30 cellular contexts compared by ENCODE assay signal in the genomic region with DNA sequence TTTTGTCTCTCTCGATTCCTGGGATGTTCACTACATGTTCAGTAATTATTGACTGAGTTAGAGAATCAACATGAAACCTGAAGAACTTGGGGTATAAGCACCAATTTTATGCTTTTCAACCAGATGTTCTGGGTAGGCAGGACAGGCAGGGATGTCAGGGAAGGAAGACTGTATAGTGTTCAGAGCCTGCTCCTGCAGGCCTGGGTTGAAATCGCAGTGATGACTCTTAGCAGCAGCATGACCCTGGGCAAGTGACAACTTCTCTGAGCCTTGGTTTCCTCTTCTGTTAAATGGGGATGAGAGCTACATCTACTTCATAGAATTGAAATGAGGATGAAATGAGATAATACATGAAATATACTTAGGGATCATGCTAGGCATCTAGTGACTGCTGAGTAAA.
"Had no signal": no experiment of that assay in that cellular context is flagged by ENCODE, and none has a peak within 500 bp of the region (broad histone marks: within the 10 kb centered on the region; RNA-seq: fewer than 3 reads in every experiment).

No MANE protein-coding gene starts in this region.

- H3K27me3 ChIP-seq: body of pancreas, cardiac muscle cell, colonic mucosa had no signal

- H3K4me3 ChIP-seq: body of pancreas, cardiac muscle cell, colonic mucosa, thoracic aorta had no signal

- H3K27ac Mint-ChIP-seq: activated CD4-positive, alpha-beta memory T cell treated with anti-CD3 and anti-CD28 coated beads, Interleukin-2, amount 10 ng/mL, durations not matched to agents 7 days and 5 days; activated CD4-positive, alpha-beta T cell treated with anti-CD3 and anti-CD28 coated beads, Interleukin-2, amount 10 ng/mL, durations not matched to agents 7 days and 5 days; activated naive CD8-positive, alpha-beta T cell; naive thymus-derived CD8-positive, alpha-beta T cell; T-helper 1 cell treated with Interleukin-12 subunit alpha and Interleukin-12 subunit beta and Interleukin-4 antibody, amounts not matched to agents 30 μg/mL and 1 μg/mL, for 36 hours had no signal

- H3K36me3 Mint-ChIP-seq: naive thymus-derived CD8-positive, alpha-beta T cell had no signal

- DNase-seq: activated CD4-positive, alpha-beta memory T cell treated with anti-CD3 and anti-CD28 coated beads, Interleukin-2, amount 10 ng/mL, durations not matched to agents 7 days and 5 days; activated CD4-positive, alpha-beta T cell treated with anti-CD3 and anti-CD28 coated beads, Interleukin-2, amount 10 ng/mL, durations not matched to agents 7 days and 5 days; activated effector memory CD4-positive, alpha-beta T cell treated with Interleukin-2 at 50 U/mL for 16 hours; activated naive CD4-positive, alpha-beta T cell treated with Interleukin-2 at 50 U/mL for 16 hours; activated T-cell treated with anti-CD3 and anti-CD28 coated beads, Interleukin-2, amount 50 U/mL, for 4 hours; aorta; body of pancreas; cerebellar nuclear complex; colonic mucosa; effector CD8-positive, alpha-beta T cell; head of caudate nucleus; hippocampal formation; kidney; left colon; midbrain; naive thymus-derived CD8-positive, alpha-beta T cell; posterior cingulate gyrus; right cardiac atrium; stimulated activated CD4-positive, alpha-beta T cell treated with anti-CD3 and anti-CD28 coated beads, Interleukin-2, amount 100 ng/mL, for 48 hours; stimulated activated naive CD4-positive, alpha-beta T cell treated with Interleukin-2 at 50 U/mL for 16 hours; SW 1271; T-helper 9 cell; trophoblast cell had no signal

- H3K4me3 Mint-ChIP-seq: activated CD4-positive, alpha-beta memory T cell treated with anti-CD3 and anti-CD28 coated beads, Interleukin-2, amount 10 ng/mL, durations not matched to agents 7 days and 5 days; activated CD4-positive, alpha-beta T cell treated with anti-CD3 and anti-CD28 coated beads, Interleukin-2, amount 10 ng/mL, durations not matched to agents 7 days and 5 days; activated naive CD8-positive, alpha-beta T cell; activated T-cell treated with anti-CD3 and anti-CD28 coated beads, Interleukin-2, amount 50 U/mL, for 4 hours; naive thymus-derived CD8-positive, alpha-beta T cell; neural crest cell; T-helper 1 cell treated with Interleukin-12 subunit alpha and Interleukin-12 subunit beta and Interleukin-4 antibody, amounts not matched to agents 30 μg/mL and 1 μg/mL, for 36 hours had no signal

- ATAC-seq: activated CD4-positive, CD25-positive, alpha-beta regulatory T cell treated with anti-CD3 and anti-CD28 coated beads, Interleukin-2, amount 50 U/mL, for 24 hours; body of pancreas; left colon; naive thymus-derived CD8-positive, alpha-beta T cell; right cardiac atrium had no signal

- H3K9me3 ChIP-seq: body of pancreas, colonic mucosa, thoracic aorta had no signal

- H3K4me1 ChIP-seq: colonic mucosa had no signal

- H3K36me3 ChIP-seq: cardiac muscle cell, colonic mucosa, thoracic aorta had no signal

- H3K27me3 Mint-ChIP-seq: activated CD4-positive, alpha-beta memory T cell treated with anti-CD3 and anti-CD28 coated beads, Interleukin-2, amount 10 ng/mL, durations not matched to agents 7 days and 5 days; activated CD4-positive, alpha-beta T cell treated with anti-CD3 and anti-CD28 coated beads, Interleukin-2, amount 10 ng/mL, durations not matched to agents 7 days and 5 days; activated naive CD8-positive, alpha-beta T cell had no signal

- H3K9me3 Mint-ChIP-seq: activated CD4-positive, alpha-beta memory T cell treated with anti-CD3 and anti-CD28 coated beads, Interleukin-2, amount 10 ng/mL, durations not matched to agents 7 days and 5 days; activated CD4-positive, alpha-beta T cell treated with anti-CD3 and anti-CD28 coated beads, Interleukin-2, amount 10 ng/mL, durations not matched to agents 7 days and 5 days; activated T-cell treated with anti-CD3 and anti-CD28 coated beads, Interleukin-2, amount 50 U/mL, for 4 hours; neural crest cell; T-helper 1 cell treated with Interleukin-12 subunit alpha and Interleukin-12 subunit beta and Interleukin-4 antibody, amounts not matched to agents 30 μg/mL and 1 μg/mL, for 36 hours had no signal

- H3K27ac ChIP-seq: body of pancreas, cardiac muscle cell, colonic mucosa, thoracic aorta, VCaP had no signal
